In the genomic region with DNA sequence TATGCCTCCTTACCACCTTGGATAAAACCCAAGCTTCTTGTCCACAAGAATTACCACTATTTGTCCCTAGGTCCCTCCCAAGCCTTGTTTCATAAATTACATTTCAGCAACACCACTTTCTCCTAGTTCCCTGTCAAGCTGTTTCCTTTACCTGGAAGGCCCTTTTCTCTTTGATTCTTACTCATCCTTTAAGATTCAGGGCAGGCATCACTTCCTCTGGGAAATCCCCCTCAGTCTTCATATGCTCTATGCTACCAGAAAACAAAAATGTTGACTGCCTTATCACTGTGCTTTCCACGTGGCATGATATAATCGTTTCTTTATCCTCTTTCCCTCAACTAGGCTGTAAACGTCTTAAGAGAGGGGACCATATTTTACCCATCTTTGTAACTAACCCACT, we compare ENCODE assay signal across 1 cellular context.
A peak's percentile ranks its signal among the peaks of the same experiment; 100 is the strongest.
TF ChIP-seq lines count a peak whose summit lies in the region.

No MANE protein-coding gene starts in this region.

TF ChIP-seq in GM12878, 131 proteins besides CTCF, POLR2A, EP300 and RAD21 (continued from another document):
- TF ChIP-seq E2F8 (IDR thresholded peaks at IDR 0.05; ENCODE audit: low read depth, partially characterized antibody) = no peak
- no peak for TF ChIP-seq CHD4 (IDR thresholded peaks at IDR 0.05)
- TF ChIP-seq HDAC2 (IDR thresholded peaks at IDR 0.05) = no peak
- no peak for TF ChIP-seq POLR2AphosphoS5 (IDR thresholded peaks at IDR 0.05; ENCODE audit: low read length)
- no peak for TF ChIP-seq KDM1A (IDR thresholded peaks at IDR 0.05; ENCODE audit: borderline replicate concordance)
- TF ChIP-seq FOXM1 (IDR thresholded peaks at IDR 0.05; ENCODE audit: low read depth, low read length) = no peak
- 0 out of 2 replicates have a peak, but pooled peaks have one; percentile 16 for TF ChIP-seq IRF4 (IDR thresholded peaks at IDR 0.05; ENCODE audit: low read depth, low read length)
- no peak for TF ChIP-seq MEF2B (IDR thresholded peaks at IDR 0.05; ENCODE audit: partially characterized antibody, poor library complexity, severe bottlenecking)
- no peak for TF ChIP-seq RAD51 (IDR thresholded peaks at IDR 0.05)
- no peak for TF ChIP-seq SMC3 (IDR thresholded peaks at IDR 0.05; ENCODE audit: borderline replicate concordance, low read length)
- TF ChIP-seq, protein P1, sequence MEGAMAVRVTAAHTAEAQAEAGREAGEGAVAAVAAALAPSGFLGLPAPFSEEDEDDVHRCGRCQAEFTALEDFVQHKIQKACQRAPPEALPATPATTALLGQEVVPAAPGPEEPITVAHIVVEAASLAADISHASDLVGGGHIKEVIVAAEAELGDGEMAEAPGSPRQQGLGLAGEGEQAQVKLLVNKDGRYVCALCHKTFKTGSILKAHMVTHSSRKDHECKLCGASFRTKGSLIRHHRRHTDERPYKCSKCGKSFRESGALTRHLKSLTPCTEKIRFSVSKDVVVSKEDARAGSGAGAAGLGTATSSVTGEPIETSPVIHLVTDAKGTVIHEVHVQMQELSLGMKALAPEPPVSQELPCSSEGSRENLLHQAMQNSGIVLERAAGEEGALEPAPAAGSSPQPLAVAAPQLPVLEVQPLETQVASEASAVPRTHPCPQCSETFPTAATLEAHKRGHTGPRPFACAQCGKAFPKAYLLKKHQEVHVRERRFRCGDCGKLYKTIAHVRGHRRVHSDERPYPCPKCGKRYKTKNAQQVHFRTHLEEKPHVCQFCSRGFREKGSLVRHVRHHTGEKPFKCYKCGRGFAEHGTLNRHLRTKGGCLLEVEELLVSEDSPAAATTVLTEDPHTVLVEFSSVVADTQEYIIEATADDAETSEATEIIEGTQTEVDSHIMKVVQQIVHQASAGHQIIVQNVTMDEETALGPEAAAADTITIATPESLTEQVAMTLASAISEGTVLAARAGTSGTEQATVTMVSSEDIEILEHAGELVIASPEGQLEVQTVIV (IDR thresholded peaks at IDR 0.05; ENCODE audit: borderline replicate concordance, partially characterized antibody) = no peak
- TF ChIP-seq PML (IDR thresholded peaks at IDR 0.05; ENCODE audit: low read length) = no peak
- TF ChIP-seq POU2F2 (IDR thresholded peaks at IDR 0.05; ENCODE audit: borderline replicate concordance, low read depth, low read length) = no peak
